23 cellular contexts compared by ENCODE assay signal in the genomic region with DNA sequence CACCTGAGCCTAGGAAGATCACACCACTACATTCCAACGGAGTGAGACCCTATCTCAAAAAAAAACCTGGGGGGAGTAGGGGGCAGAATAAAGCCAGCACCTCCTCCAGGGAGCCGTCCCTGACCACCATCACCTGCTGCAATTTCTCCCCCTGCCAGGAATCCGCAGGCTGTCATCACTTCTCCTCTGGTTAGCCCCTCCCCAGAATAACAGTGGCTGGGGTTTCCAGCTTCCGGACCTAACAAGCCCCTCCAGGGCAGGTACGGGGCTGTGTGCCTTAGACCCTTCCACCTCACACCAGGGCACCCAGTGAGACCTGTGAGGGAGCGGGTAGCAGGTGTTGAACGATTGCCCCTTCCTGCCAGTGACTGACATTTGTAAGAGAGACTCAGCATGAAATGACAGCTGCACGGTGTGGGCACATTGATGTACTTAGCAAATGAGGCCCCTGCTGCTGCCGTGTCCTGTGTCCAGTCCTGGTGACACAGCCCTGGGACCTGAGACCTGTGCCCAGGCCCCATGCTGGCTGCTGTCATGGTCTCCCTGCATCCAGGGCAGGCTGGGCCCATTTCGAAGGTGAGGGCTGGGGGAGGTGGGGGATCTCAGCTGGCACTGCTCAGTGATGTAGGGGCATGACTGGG.
"Had no signal": no experiment of that assay in that cellular context is flagged by ENCODE, and none has a peak within 500 bp of the region (broad histone marks: within the 10 kb centered on the region; RNA-seq: fewer than 3 reads in every experiment).

No MANE protein-coding gene starts in this region.

- H3K36me3 ChIP-seq: left ventricle myocardium inferior, transverse colon, uterus had no signal

- DNase-seq: activated CD4-positive, alpha-beta memory T cell treated with anti-CD3 and anti-CD28 coated beads, Interleukin-2, amount 10 ng/mL, durations not matched to agents 7 days and 5 days; activated CD4-positive, alpha-beta T cell treated with anti-CD3 and anti-CD28 coated beads for 1 hour; activated CD4-positive, alpha-beta T cell treated with anti-CD3 and anti-CD28 coated beads, Interleukin-2, amount 10 ng/mL, durations not matched to agents 7 days and 5 days; activated CD8-positive, alpha-beta memory T cell treated with anti-CD3 and anti-CD28 coated beads, Interleukin-2, amount 50 U/mL, for 48 hours; activated gamma-delta T cell; activated naive CD4-positive, alpha-beta T cell treated with anti-CD3 and anti-CD28 coated beads, Interleukin-2, amount 50 U/mL, for 16 hours; activated T-cell treated with anti-CD3 and anti-CD28 coated beads, Interleukin-2, amount 50 U/mL, for 24 hours; amniotic stem cell; central memory CD4-positive, alpha-beta T cell; dermis blood vessel endothelial cell; effector CD4-positive, alpha-beta T cell; left ventricle myocardium inferior; naive thymus-derived CD4-positive, alpha-beta T cell; stimulated activated naive CD4-positive, alpha-beta T cell treated with Interleukin-2 at 50 U/mL for 16 hours; T-helper 2 cell; testis; transverse colon; uterus had no signal

- H3K27ac Mint-ChIP-seq: activated CD4-positive, alpha-beta memory T cell treated with anti-CD3 and anti-CD28 coated beads, Interleukin-2, amount 10 ng/mL, durations not matched to agents 7 days and 5 days; activated CD4-positive, alpha-beta T cell treated with anti-CD3 and anti-CD28 coated beads, Interleukin-2, amount 10 ng/mL, durations not matched to agents 7 days and 5 days; activated T-cell treated with anti-CD3 and anti-CD28 coated beads, Interleukin-2, amount 50 U/mL, for 24 hours; naive thymus-derived CD4-positive, alpha-beta T cell; WTC11 had no signal

- FAIRE-seq: frontal cortex, islet of Langerhans had no signal

- H3K27me3 ChIP-seq: testis, uterus had no signal

- H3K9me3 Mint-ChIP-seq: activated CD4-positive, alpha-beta memory T cell treated with anti-CD3 and anti-CD28 coated beads, Interleukin-2, amount 10 ng/mL, durations not matched to agents 7 days and 5 days; activated CD4-positive, alpha-beta T cell treated with anti-CD3 and anti-CD28 coated beads, Interleukin-2, amount 10 ng/mL, durations not matched to agents 7 days and 5 days; activated T-cell treated with anti-CD3 and anti-CD28 coated beads, Interleukin-2, amount 50 U/mL, for 24 hours; naive thymus-derived CD4-positive, alpha-beta T cell; WTC11 had no signal

- H3K4me3 ChIP-seq: left ventricle myocardium inferior, psoas muscle, testis, transverse colon, uterus had no signal

- H3K27ac ChIP-seq: left ventricle myocardium inferior, parathyroid adenoma, psoas muscle, testis, transverse colon, uterus had no signal

- H3K4me1 ChIP-seq: left ventricle myocardium inferior, parathyroid adenoma, psoas muscle, testis, transverse colon, uterus had no signal

- H3K9me3 ChIP-seq: left ventricle myocardium inferior, psoas muscle, testis, transverse colon, uterus had no signal

- H2AFZ ChIP-seq: parathyroid adenoma had no signal

- H3K36me3 Mint-ChIP-seq: naive thymus-derived CD4-positive, alpha-beta T cell; WTC11 had no signal

- H3K4me3 Mint-ChIP-seq: activated CD4-positive, alpha-beta memory T cell treated with anti-CD3 and anti-CD28 coated beads, Interleukin-2, amount 10 ng/mL, durations not matched to agents 7 days and 5 days; activated CD4-positive, alpha-beta T cell treated with anti-CD3 and anti-CD28 coated beads, Interleukin-2, amount 10 ng/mL, durations not matched to agents 7 days and 5 days; activated T-cell treated with anti-CD3 and anti-CD28 coated beads, Interleukin-2, amount 50 U/mL, for 24 hours; naive thymus-derived CD4-positive, alpha-beta T cell; WTC11 had no signal

- ATAC-seq: naive thymus-derived CD4-positive, alpha-beta T cell; psoas muscle had no signal

- H3K9ac ChIP-seq: parathyroid adenoma had no signal
